ENCODE assay signal across 9 cellular contexts in the genomic region with DNA sequence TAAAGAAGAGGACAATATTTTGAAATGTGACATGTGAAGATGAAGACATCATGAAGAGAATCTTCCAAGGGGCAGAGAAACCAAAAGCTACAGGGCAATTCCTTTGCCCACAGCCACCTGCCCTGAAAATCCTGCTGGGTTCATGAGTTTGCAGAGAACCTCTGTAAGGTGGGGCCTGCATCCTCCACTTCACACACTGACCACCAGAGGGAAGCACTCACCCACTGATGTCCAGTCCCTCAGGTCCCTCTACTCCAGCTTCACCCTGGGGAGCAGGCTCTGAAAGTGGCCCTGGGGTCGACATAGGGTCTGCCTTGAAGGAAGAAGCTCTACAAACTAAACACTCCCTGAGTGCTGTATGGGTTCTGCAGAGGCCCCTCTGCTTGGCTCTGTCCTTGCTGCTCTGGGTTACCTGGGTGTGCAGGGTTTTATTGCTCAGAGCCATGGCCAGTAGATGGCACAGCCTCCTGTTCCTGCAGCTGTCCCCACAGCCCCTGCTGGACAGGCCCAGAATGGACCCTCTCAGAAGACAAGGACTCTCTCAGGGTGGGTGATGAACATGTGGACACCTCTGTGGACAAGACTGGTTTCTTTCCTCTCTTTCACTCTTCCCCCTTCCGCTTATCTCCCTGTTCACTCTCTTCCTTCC. TPM values are rescaled to one million over a fixed set of nuclear protein-coding genes. Genes with fewer than 3 reads are reported as not detected.
DNase-seq lines count a peak whose midpoint lies in the region; ATAC-seq and TF ChIP-seq lines count a peak whose summit lies in the region.
"Not testable (repeated sequence)": the region's sequence is repeated elsewhere in the genome, so short reads cannot be mapped to it uniquely, and the experiment has no call there.
"Had no signal": no experiment of that assay in that cellular context is flagged by ENCODE, and none has a peak within 500 bp of the region (broad histone marks: within the 10 kb centered on the region; RNA-seq: fewer than 3 reads in every experiment).

No MANE protein-coding gene starts in this region.

- H3K27ac ChIP-seq in thyroid gland: not testable (repeated sequence)

- peak; percentile 48 for DNase-seq in ELR (ENCODE audit: low read depth)
- DNase-seq in Jurkat, Clone E6-1 (ENCODE audit: low read depth, low spot score): peak; percentile 18
- peak; percentile 42 for DNase-seq in RPMI7951 (ENCODE audit: low read depth)
- DNase-seq in activated naive CD4-positive, alpha-beta T cell treated with Interleukin-2 at 50 U/mL for 16 hours: peak; percentile 6
- peak; percentile 39 for DNase-seq in fibroblast of pulmonary artery (ENCODE audit: low read depth)
- DNase-seq in mucosa of gallbladder (ENCODE audit: low spot score): peak; percentile 40
- DNase-seq in thyroid gland: peak; percentile 13 to 33

- not testable (repeated sequence) for H3K4me1 ChIP-seq in thyroid gland

- not testable (repeated sequence) for H3K9me3 ChIP-seq in thyroid gland

- H3K4me3 ChIP-seq in Jurkat, Clone E6-1 (ENCODE audit: low read length); fibroblast of pulmonary artery (replicated peaks; ENCODE audit: low read depth, low read length); thyroid gland (replicated peaks in 1 of 3): not testable (repeated sequence)

- not testable (repeated sequence) for H3K27me3 ChIP-seq in thyroid gland

- intact Hi-C loops in thyroid gland (cut with DNase I): not testable (repeated sequence)

- 46 to 97% methylated on average over 1 to 2 of the region's 2 CpGs for WGBS in thyroid gland, 2 donors

- TF ChIP-seq POLR2A in thyroid gland (IDR thresholded peaks at IDR 0.05): not testable (repeated sequence)

- ATAC-seq in GM21576 (IDR thresholded peaks at IDR 0.05; ENCODE audit: unreplicated experiment): peak; percentile 72

- H3K36me3 ChIP-seq in thyroid gland: not testable (repeated sequence)

- TF ChIP-seq CTCF in fibroblast of pulmonary artery (IDR thresholded peaks at IDR 0.05; ENCODE audit: low read length, missing control alignments): peak; percentile 48
- peak in 2 of 6 experiments; percentile 33 to 45 for TF ChIP-seq CTCF in thyroid gland (IDR thresholded peaks at IDR 0.05)

RNA-seq across cellular contexts. Expression of gene CST1, which starts 27.0 kb away (rescaled TPM):
- not detected for polyA plus RNA-seq in Jurkat, Clone E6-1 (2012; ENCODE audit: insufficient read depth, insufficient read length)
- total RNA-seq in RPMI7951 (2014; rRNA removed; shearing (Covaris generic)): 0.68 and 0.84 TPM in 2 replicates
- 28.7 TPM for total RNA-seq in mucosa of gallbladder
- total RNA-seq in thyroid gland: not detected
- total RNA-seq: activated T-cell treated with anti-CD3 and anti-CD28 coated beads, Interleukin-2, amount 50 U/mL, for 4 hours had no signal

RNA-seq across cellular contexts. Expression of gene CST4, which starts 34.9 kb away (rescaled TPM):
- polyA plus RNA-seq in Jurkat, Clone E6-1 (2012; ENCODE audit: insufficient read depth, insufficient read length): not detected
- not detected in 2 replicates for total RNA-seq in RPMI7951 (2014; rRNA removed; shearing (Covaris generic))
- total RNA-seq in mucosa of gallbladder (3.7 TPM), thyroid gland (10 to 100 TPM in 1 of 4 donors, 1 to 10 TPM in 1, under 1 TPM in 1, not detected in 1; 0.89 to 13.8 (median 3.0) TPM)
- total RNA-seq: activated T-cell treated with anti-CD3 and anti-CD28 coated beads, Interleukin-2, amount 50 U/mL, for 4 hours had no signal

Comparison
In these comparisons a context has a peak if more than half of its experiments do, and no peak if none do; other contexts are left out.
1. RNA of gene CST1, which starts 27.0 kb away (total RNA-seq): 28.7 TPM in mucosa of gallbladder (single experiment); 0.68 to 0.84 TPM in RPMI7951 and not detected in thyroid gland; every median in the first group is over 10 times any median in the second.
2. Peak in every context shown above with its lines, with median percentiles within 50 percentile points of each other: DNase-seq.